ENCODE assay signal across 29 cellular contexts in genomic region chr12:125968413-125968812, GRCh38.
"Had no signal": no experiment of that assay in that cellular context is flagged by ENCODE, and none has a peak within 500 bp of the region (broad histone marks: within the 10 kb centered on the region; RNA-seq: fewer than 3 reads in every experiment).

No MANE protein-coding gene starts in this region.

- H3K4me1 ChIP-seq: colonic mucosa, esophagus muscularis mucosa, esophagus squamous epithelium, foreskin keratinocyte, gastrocnemius medialis, gastroesophageal sphincter, heart left ventricle, heart right ventricle had no signal

- H3K27me3 Mint-ChIP-seq: dendritic cell treated with granulocyte-macrophage colony-stimulating factor and Interleukin-4, amounts not matched to agents 40 ng/mL and 50 ng/mL, for 4 days; effector memory CD8-positive, alpha-beta T cell had no signal

- H3K36me3 ChIP-seq: colonic mucosa, esophagus muscularis mucosa, esophagus squamous epithelium, gastrocnemius medialis, gastroesophageal sphincter, heart left ventricle, heart right ventricle had no signal

- H3K4me3 Mint-ChIP-seq: dendritic cell treated with granulocyte-macrophage colony-stimulating factor and Interleukin-4, amounts not matched to agents 40 ng/mL and 50 ng/mL, for 4 days; effector memory CD8-positive, alpha-beta T cell; endodermal cell had no signal

- H3K4me3 ChIP-seq: colonic mucosa, coronary artery, dorsolateral prefrontal cortex, esophagus muscularis mucosa, esophagus squamous epithelium, gastrocnemius medialis, gastroesophageal sphincter, heart left ventricle, heart right ventricle had no signal

- H3K4me1 Mint-ChIP-seq: endodermal cell had no signal

- H3K27me3 ChIP-seq: colonic mucosa, esophagus muscularis mucosa, esophagus squamous epithelium, foreskin keratinocyte, gastrocnemius medialis, gastroesophageal sphincter had no signal

- FAIRE-seq: colon, endometrium, endothelial cell of umbilical vein, frontal cortex had no signal

- DNase-seq: colonic mucosa; cortex of kidney; dermis blood vessel endothelial cell; dorsolateral prefrontal cortex; effector CD4-positive, alpha-beta T cell; effector CD8-positive, alpha-beta T cell; effector memory CD4-positive, alpha-beta T cell; effector memory CD8-positive, alpha-beta T cell; endodermal cell; erythroblast; esophagus squamous epithelium; foreskin fibroblast; foreskin keratinocyte; foreskin melanocyte; gastrocnemius medialis; glutamatergic neuron; head of caudate nucleus; heart left ventricle; heart right ventricle had no signal

- H3K27ac Mint-ChIP-seq: dendritic cell treated with granulocyte-macrophage colony-stimulating factor and Interleukin-4, amounts not matched to agents 40 ng/mL and 50 ng/mL, for 4 days; effector memory CD8-positive, alpha-beta T cell; endodermal cell had no signal

- ATAC-seq: effector memory CD8-positive, alpha-beta T cell; esophagus mucosa; foreskin keratinocyte; gastrocnemius medialis; gastroesophageal sphincter; heart left ventricle; heart right ventricle had no signal

- H3K9me3 ChIP-seq: colonic mucosa, esophagus muscularis mucosa, esophagus squamous epithelium, gastrocnemius medialis, gastroesophageal sphincter, heart left ventricle had no signal

- H3K27ac ChIP-seq: colonic mucosa, coronary artery, dorsolateral prefrontal cortex, epithelial cell of prostate, esophagus muscularis mucosa, esophagus squamous epithelium, foreskin keratinocyte, gastrocnemius medialis, gastroesophageal sphincter, heart left ventricle, heart right ventricle had no signal
